In genomic region chrX:132834741-132835140, GRCh38 we compare ENCODE assay signal across 39 cellular contexts.
"Had no signal": no experiment of that assay in that cellular context is flagged by ENCODE, and none has a peak within 500 bp of the region (broad histone marks: within the 10 kb centered on the region; RNA-seq: fewer than 3 reads in every experiment).

No MANE protein-coding gene starts in this region.

- H3K27me3 Mint-ChIP-seq: activated B cell treated with CpG ODN at 0.5 μM for 24 hours; activated CD8-positive, alpha-beta T cell treated with anti-CD3 and anti-CD28 coated beads for 36 hours; activated naive CD4-positive, alpha-beta T cell treated with anti-CD3 and anti-CD28 coated beads, Interleukin-2, amount 50 U/mL, for 24 hours; activated naive CD8-positive, alpha-beta T cell treated with anti-CD3 and anti-CD28 coated beads for 36 hours; brain; dendritic cell treated with granulocyte-macrophage colony-stimulating factor and Interleukin-4, amounts not matched to agents 40 ng/mL and 50 ng/mL, for 4 days; T-helper 17 cell had no signal

- DNase-seq: activated B cell treated with CpG ODN at 0.5 μM for 24 hours; activated CD4-positive, alpha-beta T cell treated with anti-CD3 and anti-CD28 coated beads for 48 hours; activated CD4-positive, alpha-beta T cell treated with anti-CD3 and anti-CD28 coated beads, Interleukin-2, amount 50 U/mL, for 1 hour; activated CD4-positive, alpha-beta T cell treated with anti-CD3 and anti-CD28 coated beads, Interleukin-2, amount 50 U/mL, for 48 hours; activated CD8-positive, alpha-beta memory T cell treated with anti-CD3 and anti-CD28 coated beads for 24 hours; activated CD8-positive, alpha-beta T cell treated with anti-CD3 and anti-CD28 coated beads for 36 hours; activated effector memory CD4-positive, alpha-beta T cell treated with anti-CD3 and anti-CD28 coated beads, Interleukin-2, amount 50 U/mL, for 16 hours; activated naive CD4-positive, alpha-beta T cell treated with anti-CD3 and anti-CD28 coated beads for 36 hours; activated naive CD8-positive, alpha-beta T cell treated with anti-CD3 and anti-CD28 coated beads for 36 hours; activated naive CD8-positive, alpha-beta T cell treated with anti-CD3 and anti-CD28 coated beads, Interleukin-2, amount 50 U/mL, for 24 hours; activated T-cell treated with anti-CD3 and anti-CD28 coated beads, Interleukin-2, amount 50 U/mL, for 4 hours; adrenal gland; amygdala; aorta; central memory CD4-positive, alpha-beta T cell; cerebellar nuclear complex; dorsolateral prefrontal cortex; effector memory CD4-positive, alpha-beta T cell; endodermal cell; erythroblast; foreskin keratinocyte; gastrocnemius medialis; glutamatergic neuron; heart left ventricle; T-helper 1 cell; T-helper 17 cell; T1000; WERI-Rb-1 had no signal

- H3K27ac Mint-ChIP-seq: activated B cell treated with CpG ODN at 0.5 μM for 24 hours; activated CD8-positive, alpha-beta T cell treated with anti-CD3 and anti-CD28 coated beads for 36 hours; activated naive CD4-positive, alpha-beta T cell treated with anti-CD3 and anti-CD28 coated beads for 36 hours; activated naive CD4-positive, alpha-beta T cell treated with anti-CD3 and anti-CD28 coated beads, Interleukin-2, amount 50 U/mL, for 24 hours; activated naive CD8-positive, alpha-beta T cell treated with anti-CD3 and anti-CD28 coated beads for 36 hours; activated naive CD8-positive, alpha-beta T cell treated with anti-CD3 and anti-CD28 coated beads, Interleukin-2, amount 50 U/mL, for 24 hours; activated T-helper 1 cell treated with anti-CD3 and anti-CD28 coated beads, Interleukin-12 subunit alpha, Interleukin-12 subunit beta, Interleukin-2, Interleukin-4 antibody, amounts not matched to agents 30 ng/mL and 10 ng/mL and 1 ng/mL, durations not matched to agents 14 hours and 24 hours and 36 hours; activated T-helper 2 cell treated with anti-CD3 and anti-CD28 coated beads, Interferon-gamma antibody, Interleukin-2, Interleukin-4, amounts not matched to agents 10 μg/mL and 5 μg/mL and 100 μg/mL, durations not matched to agents 14 hours and 24 hours and 36 hours; brain; dendritic cell treated with granulocyte-macrophage colony-stimulating factor and Interleukin-4, amounts not matched to agents 40 ng/mL and 50 ng/mL, for 4 days; endodermal cell; T-helper 17 cell; T-helper 2 cell treated with Interferon-gamma antibody and Interleukin-4, amounts not matched to agents 5 μg/mL and 100 μg/mL, for 36 hours had no signal

- H3K27me3 ChIP-seq: cardiac muscle cell, esophagus muscularis mucosa, foreskin keratinocyte, gastrocnemius medialis had no signal

- H3K4me1 ChIP-seq: adrenal gland, breast epithelium, esophagus muscularis mucosa, gastrocnemius medialis, heart left ventricle had no signal

- H3K4me3 Mint-ChIP-seq: activated B cell treated with CpG ODN at 0.5 μM for 24 hours; activated CD8-positive, alpha-beta T cell treated with anti-CD3 and anti-CD28 coated beads for 36 hours; activated naive CD4-positive, alpha-beta T cell treated with anti-CD3 and anti-CD28 coated beads for 36 hours; activated naive CD4-positive, alpha-beta T cell treated with anti-CD3 and anti-CD28 coated beads, Interleukin-2, amount 50 U/mL, for 24 hours; activated naive CD8-positive, alpha-beta T cell treated with anti-CD3 and anti-CD28 coated beads for 36 hours; activated naive CD8-positive, alpha-beta T cell treated with anti-CD3 and anti-CD28 coated beads, Interleukin-2, amount 50 U/mL, for 24 hours; activated T-cell treated with anti-CD3 and anti-CD28 coated beads, Interleukin-2, amount 50 U/mL, for 4 hours; activated T-helper 1 cell treated with anti-CD3 and anti-CD28 coated beads, Interleukin-12 subunit alpha, Interleukin-12 subunit beta, Interleukin-2, Interleukin-4 antibody, amounts not matched to agents 30 ng/mL and 10 ng/mL and 1 ng/mL, durations not matched to agents 14 hours and 24 hours and 36 hours; brain; dendritic cell treated with granulocyte-macrophage colony-stimulating factor and Interleukin-4, amounts not matched to agents 40 ng/mL and 50 ng/mL, for 4 days; endodermal cell; T-helper 17 cell; T-helper 2 cell treated with Interferon-gamma antibody and Interleukin-4, amounts not matched to agents 5 μg/mL and 100 μg/mL, for 36 hours had no signal

- H3K4me3 ChIP-seq: adrenal gland, breast epithelium, cardiac muscle cell, coronary artery, dorsolateral prefrontal cortex, esophagus muscularis mucosa, gastrocnemius medialis, heart left ventricle had no signal

- H3K9me3 Mint-ChIP-seq: activated B cell treated with CpG ODN at 0.5 μM for 24 hours; activated CD8-positive, alpha-beta T cell treated with anti-CD3 and anti-CD28 coated beads for 36 hours; activated naive CD4-positive, alpha-beta T cell treated with anti-CD3 and anti-CD28 coated beads for 36 hours; activated naive CD4-positive, alpha-beta T cell treated with anti-CD3 and anti-CD28 coated beads, Interleukin-2, amount 50 U/mL, for 24 hours; activated naive CD8-positive, alpha-beta T cell treated with anti-CD3 and anti-CD28 coated beads for 36 hours; activated naive CD8-positive, alpha-beta T cell treated with anti-CD3 and anti-CD28 coated beads, Interleukin-2, amount 50 U/mL, for 24 hours; activated T-cell treated with anti-CD3 and anti-CD28 coated beads, Interleukin-2, amount 50 U/mL, for 4 hours; activated T-helper 1 cell treated with anti-CD3 and anti-CD28 coated beads, Interleukin-12 subunit alpha, Interleukin-12 subunit beta, Interleukin-2, Interleukin-4 antibody, amounts not matched to agents 30 ng/mL and 10 ng/mL and 1 ng/mL, durations not matched to agents 14 hours and 24 hours and 36 hours; activated T-helper 2 cell treated with anti-CD3 and anti-CD28 coated beads, Interferon-gamma antibody, Interleukin-2, Interleukin-4, amounts not matched to agents 10 μg/mL and 5 μg/mL and 100 μg/mL, durations not matched to agents 14 hours and 24 hours and 36 hours; brain; dendritic cell treated with granulocyte-macrophage colony-stimulating factor and Interleukin-4, amounts not matched to agents 40 ng/mL and 50 ng/mL, for 4 days; endodermal cell; T-helper 2 cell treated with Interferon-gamma antibody and Interleukin-4, amounts not matched to agents 5 μg/mL and 100 μg/mL, for 36 hours had no signal

- H3K36me3 Mint-ChIP-seq: activated naive CD4-positive, alpha-beta T cell treated with anti-CD3 and anti-CD28 coated beads, Interleukin-2, amount 50 U/mL, for 24 hours; activated naive CD8-positive, alpha-beta T cell treated with anti-CD3 and anti-CD28 coated beads for 36 hours had no signal

- ATAC-seq: activated CD4-positive, CD25-positive, alpha-beta regulatory T cell treated with anti-CD3 and anti-CD28 coated beads, Interleukin-2, amount 50 U/mL, for 24 hours; activated CD8-positive, alpha-beta T cell treated with anti-CD3 and anti-CD28 coated beads for 36 hours; activated naive CD8-positive, alpha-beta T cell treated with anti-CD3 and anti-CD28 coated beads, Interleukin-2, amount 50 U/mL, for 24 hours; activated T-cell treated with anti-CD3 and anti-CD28 coated beads, Interleukin-2, amount 50 U/mL, for 4 hours; foreskin keratinocyte; gastrocnemius medialis; heart left ventricle; T-helper 17 cell had no signal

- H3K27ac ChIP-seq: adrenal gland, breast epithelium, cardiac muscle cell, coronary artery, dorsolateral prefrontal cortex, esophagus muscularis mucosa, foreskin keratinocyte, gastrocnemius medialis, heart left ventricle, WERI-Rb-1 had no signal

- H3K36me3 ChIP-seq: adrenal gland, breast epithelium, cardiac muscle cell, esophagus muscularis mucosa, gastrocnemius medialis, heart left ventricle, WERI-Rb-1 had no signal

- H3K4me1 Mint-ChIP-seq: activated B cell treated with CpG ODN at 0.5 μM for 24 hours; activated naive CD4-positive, alpha-beta T cell treated with anti-CD3 and anti-CD28 coated beads, Interleukin-2, amount 50 U/mL, for 24 hours; activated naive CD8-positive, alpha-beta T cell treated with anti-CD3 and anti-CD28 coated beads for 36 hours; activated naive CD8-positive, alpha-beta T cell treated with anti-CD3 and anti-CD28 coated beads, Interleukin-2, amount 50 U/mL, for 24 hours; T-helper 17 cell had no signal

- H3K9me3 ChIP-seq: adrenal gland, breast epithelium, esophagus muscularis mucosa, gastrocnemius medialis, heart left ventricle had no signal
